9 cellular contexts compared by ENCODE assay signal in the genomic region with DNA sequence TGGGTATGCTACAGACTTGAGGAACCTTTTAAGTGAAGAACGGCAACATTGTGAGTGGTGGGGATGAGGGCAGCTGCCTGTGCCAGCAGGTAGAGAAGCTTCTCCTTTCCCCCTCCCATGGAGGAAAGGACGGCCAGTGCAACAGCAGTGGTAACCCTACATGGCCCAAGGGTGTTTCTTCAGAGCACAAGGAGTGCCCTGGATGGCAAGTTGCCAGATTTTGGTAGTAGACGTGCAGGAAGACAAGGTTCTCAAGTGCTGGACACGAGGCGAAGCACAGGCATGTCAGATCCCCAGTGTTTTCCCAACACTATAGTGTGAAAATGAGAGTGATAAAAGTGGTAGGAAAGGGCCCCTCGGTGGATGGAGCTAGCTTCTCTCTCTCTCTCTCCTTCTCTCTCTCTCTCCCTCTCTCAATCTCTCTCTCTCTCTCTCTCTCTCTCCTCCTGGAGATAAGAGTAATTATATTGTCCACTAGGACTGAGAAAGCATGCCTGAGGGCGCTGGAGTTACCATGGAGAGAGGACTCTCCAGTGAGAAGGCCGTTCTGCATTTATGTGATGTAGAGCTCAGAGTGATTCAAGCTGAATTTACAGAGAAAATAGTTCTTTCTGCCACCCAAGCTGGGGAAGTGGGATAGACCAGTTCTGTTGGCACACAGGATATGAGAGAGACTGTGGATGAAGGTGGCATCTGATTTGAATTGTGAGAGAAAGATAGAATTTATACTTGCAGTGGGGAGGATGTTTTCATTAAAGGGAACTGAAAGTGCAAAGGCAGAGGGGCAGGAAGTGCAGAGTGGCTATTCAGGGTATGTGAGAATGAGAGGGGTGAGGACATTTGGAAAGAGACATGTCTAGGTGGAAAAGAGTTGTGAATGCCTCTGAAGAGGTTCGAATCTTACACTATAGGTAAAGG. TPM values are rescaled to one million over a fixed set of nuclear protein-coding genes. Genes with fewer than 3 reads are reported as not detected.
DNase-seq lines count a peak whose midpoint lies in the region; ATAC-seq and TF ChIP-seq lines count a peak whose summit lies in the region.
"Had no signal": no experiment of that assay in that cellular context is flagged by ENCODE, and none has a peak within 500 bp of the region (broad histone marks: within the 10 kb centered on the region; RNA-seq: fewer than 3 reads in every experiment).

No MANE protein-coding gene starts in this region.

- no peak for TF ChIP-seq CTCF in MCF 10A (IDR thresholded peaks at IDR 0.05; ENCODE audit: unreplicated experiment)
- TF ChIP-seq CTCF in mammary epithelial cell (conservative IDR thresholded peaks at IDR 0.05 in 1 of 2, IDR thresholded peaks at IDR 0.05 in 1 of 2; ENCODE audit: extremely low read depth in 1 of 2, insufficient read depth in 1 of 2, low read depth in 1 of 2, low read length in 2 of 2) = no peak
- TF ChIP-seq CTCF in coronary artery (IDR thresholded peaks at IDR 0.05) = no peak
- TF ChIP-seq CTCF in A673 (conservative IDR thresholded peaks at IDR 0.05; ENCODE audit: low read depth, low read length) = no peak

- in situ Hi-C loops in mammary epithelial cell (cut with MboI; ENCODE audit: low sequenced_read_pairs in 2 of 2) = no loop called here

- no peaks in the 10 kb centered on the region for H3K36me3 ChIP-seq in mammary epithelial cell (ENCODE audit: insufficient read depth, low read length)
- H3K36me3 ChIP-seq in A673 (ENCODE audit: insufficient read depth, low read length, poor library complexity, severe bottlenecking) = no peaks in the 10 kb centered on the region

- no peaks in the 10 kb centered on the region for H4K20me1 ChIP-seq in mammary epithelial cell (ENCODE audit: insufficient read depth, low read length)

- no peak overlapping the region for H3K27ac Mint-ChIP-seq in MCF 10A (ENCODE audit: low read depth, unreplicated experiment)

- intact Hi-C loops in MCF 10A (cut with micrococcal nuclease) = no loop called here
- intact Hi-C loops in mammary epithelial cell (cut with micrococcal nuclease) = no loop called here
- intact Hi-C loops in A673 (cut with micrococcal nuclease; ENCODE audit: unreplicated experiment) = no loop called here

- peak; percentile 88 for DNase-seq in MCF 10A (ENCODE audit: unreplicated experiment)
- no peak for DNase-seq in mammary epithelial cell
- DNase-seq in SKM-1 (lab: John Stamatoyannopoulos, UW; ENCODE audit: unreplicated experiment) = peak; percentile 7
- DNase-seq in HT-29 (ENCODE audit: low spot score) = no peak
- DNase-seq in coronary artery (ENCODE audit: low spot score) = no peak
- DNase-seq in DMS153 treated with DMSO at 0.1 percent for 48 hours (lab: John Stamatoyannopoulos, UW; ENCODE audit: unreplicated experiment) = no peak
- no peak for DNase-seq in A673 (ENCODE audit: low spot score)

- no peak overlapping the region for H2AFZ ChIP-seq in mammary epithelial cell (ENCODE audit: low read depth, low read length)

- no peak overlapping the region for H3K27ac ChIP-seq in mammary epithelial cell (ENCODE audit: insufficient read depth, low read depth, low read length)
- H3K27ac ChIP-seq in coronary artery = no peak overlapping the region
- H3K27ac ChIP-seq in A673 (ENCODE audit: low read depth, low read length, poor library complexity, severe bottlenecking) = no peak overlapping the region
- H3K27ac ChIP-seq: C4-2B had no signal

- CTCF ChIA-PET in MCF 10A (lab: Yijun Ruan, JAX) = interaction anchor here (0.6 to 1.2 kb wide), 4 partner anchors 20 to 511 kb away, joined by 3 to 5 read pairs (median 3); no protein-coding TSS in a partner anchor
- CTCF ChIA-PET in mammary epithelial cell (lab: Charles Lee; ENCODE audit: low non-redundant PET) = no interaction called here
- CTCF ChIA-PET in A673 (lab: Charles Lee) = no interaction called here

- peaks cover 22% of the 10 kb centered on the region for H3K27me3 Mint-ChIP-seq in MCF 10A (ENCODE audit: insufficient read depth, unreplicated experiment)

- BruUV-seq in MCF 10A (replicated peaks; lab: Mats Ljungman, UMichigan) (no TSS peak), mammary epithelial cell (replicated peaks; lab: Mats Ljungman, UMichigan) (no TSS peak), A673 (replicated peaks; lab: Mats Ljungman, UMichigan) (no TSS peak)

- peaks cover 15% of the 10 kb centered on the region for H3K4me1 Mint-ChIP-seq in MCF 10A (ENCODE audit: insufficient read depth, unreplicated experiment)

- H3K9ac ChIP-seq in mammary epithelial cell (ENCODE audit: insufficient read depth, low read length) = no peak overlapping the region

- H3K4me3 Mint-ChIP-seq in MCF 10A (ENCODE audit: unreplicated experiment) = no peak overlapping the region

- H3K79me2 ChIP-seq in mammary epithelial cell (ENCODE audit: insufficient read depth, low read length) = no peaks in the 10 kb centered on the region

- H3K9me3 Mint-ChIP-seq in MCF 10A (ENCODE audit: unreplicated experiment) = no peaks in the 10 kb centered on the region

- peak; percentile 97 for ATAC-seq in HG03095 (IDR thresholded peaks at IDR 0.05; ENCODE audit: unreplicated experiment)

- no peaks in the 10 kb centered on the region for H3K27me3 ChIP-seq in mammary epithelial cell (ENCODE audit: insufficient read depth, low read length)
- peaks cover 4% of the 10 kb centered on the region for H3K27me3 ChIP-seq in A673 (replicated peaks; ENCODE audit: insufficient read depth, low read depth, low read length, poor library complexity)

- dilution Hi-C loops in mammary epithelial cell (cut with HindIII; ENCODE audit: low sequenced_read_pairs) = loop anchor here (5.0 kb wide), 1 partner anchor 35 kb away; no protein-coding TSS in a partner anchor

- H3K4me1 ChIP-seq in mammary epithelial cell (ENCODE audit: insufficient read depth, low read length) (no peaks in the 10 kb centered on the region), A673 (ENCODE audit: insufficient read depth, low read length, poor library complexity, severe bottlenecking) (no peaks in the 10 kb centered on the region)

- H3K36me3 Mint-ChIP-seq in MCF 10A (ENCODE audit: insufficient read depth, unreplicated experiment) = no peaks in the 10 kb centered on the region

- 51% methylated on average over 8 of the region's 9 CpGs for WGBS in mammary epithelial cell (ENCODE audit: low coverage, missing lambda C conversion rate)

- no peak overlapping the region for H3K4me3 ChIP-seq in mammary epithelial cell (replicated peaks in 1 of 3; ENCODE audit: insufficient read depth in 1 of 3, low read depth in 2 of 3, low read length in 3 of 3)
- no peak overlapping the region for H3K4me3 ChIP-seq in coronary artery
- H3K4me3 ChIP-seq in A673 (ENCODE audit: low read depth, low read length, poor library complexity, severe bottlenecking) = no peak overlapping the region

- POLR2A ChIA-PET in MCF 10A (lab: Yijun Ruan, JAX) (interaction anchor here (0.9 to 1.1 kb wide), 2 partner anchors 68 to 176 kb away, joined by 3 to 4 read pairs; a partner anchor contains a TSS), A673 (lab: Charles Lee; ENCODE audit: low non-redundant PET) (interaction anchor here (0.6 kb wide), 1 partner anchor 383 kb away, joined by 3 read pairs; no protein-coding TSS in a partner anchor)

- no peak overlapping the region for H3K4me2 ChIP-seq in mammary epithelial cell (ENCODE audit: insufficient read depth, low read depth, low read length)

- H3K9me3 ChIP-seq in mammary epithelial cell (replicated peaks; ENCODE audit: insufficient read depth, low read length) (no peaks in the 10 kb centered on the region), A673 (ENCODE audit: low read depth, low read length, poor library complexity, severe bottlenecking) (no peaks in the 10 kb centered on the region)

RNA-seq across cellular contexts. Expression of a gene that starts 25.6 kb away (rescaled TPM):
- total RNA-seq in MCF 10A (2022) (not detected in 2 replicates), mammary epithelial cell (under 1 TPM in 1 of 2 donors, not detected in 1; under 0.01 TPM), A673 (2021) (0.24 and 0.28 TPM in 2 replicates)
- polyA plus RNA-seq in mammary epithelial cell = not detected
- not detected for polyA minus RNA-seq in mammary epithelial cell
- not detected in 2 replicates for total RNA-seq in HT-29 (2014; rRNA removed; shearing (Covaris generic))

Comparison
In these comparisons a context has a peak if more than half of its experiments do, and no peak if none do; other contexts are left out.
1. DNase-seq: peak in MCF 10A (single experiment) and SKM-1 (single experiment); none in mammary epithelial cell (single experiment), HT-29 (single experiment), coronary artery (single experiment), DMS153 treated with DMSO at 0.1 percent for 48 hours (single experiment) and A673 (single experiment).